ENCODE assay signal across 13 cellular contexts in genomic region chr1:36383240-36383639, GRCh38. TPM values are rescaled to one million over a fixed set of nuclear protein-coding genes. Genes with fewer than 3 reads are reported as not detected.
DNase-seq lines count a peak whose midpoint lies in the region; ATAC-seq, FAIRE-seq and TF ChIP-seq lines count a peak whose summit lies in the region.
"Had no signal": no experiment of that assay in that cellular context is flagged by ENCODE, and none has a peak within 500 bp of the region (broad histone marks: within the 10 kb centered on the region; RNA-seq: fewer than 3 reads in every experiment).

No MANE protein-coding gene starts in this region.

- no peaks in the 10 kb centered on the region for H3K9me3 Mint-ChIP-seq in activated T-cell treated with anti-CD3 and anti-CD28 coated beads, Interleukin-2, amount 50 U/mL, for 72 hours
- H3K9me3 Mint-ChIP-seq in activated CD4-positive, alpha-beta memory T cell treated with anti-CD3 and anti-CD28 coated beads, Interleukin-2, amount 10 ng/mL, durations not matched to agents 7 days and 5 days = no peaks in the 10 kb centered on the region

- DNase-seq in activated T-cell treated with anti-CD3 and anti-CD28 coated beads, Interleukin-2, amount 50 U/mL, for 72 hours = no peak
- DNase-seq in activated T-cell treated with anti-CD3 and anti-CD28 coated beads for 4 hours = no peak
- DNase-seq in activated CD4-positive, alpha-beta memory T cell treated with anti-CD3 and anti-CD28 coated beads, Interleukin-2, amount 10 ng/mL, durations not matched to agents 7 days and 5 days = no peak
- DNase-seq in kidney = peak; percentile 43
- no peak for DNase-seq in HAP-1 (ENCODE audit: low spot score in 2 of 2)
- no peak for DNase-seq in GM19239 (ENCODE audit: insufficient read length, low spot score)
- DNase-seq: Kasumi-1 had no signal

- peaks cover 71% of the 10 kb centered on the region for H3K4me1 Mint-ChIP-seq in activated T-cell treated with anti-CD3 and anti-CD28 coated beads, Interleukin-2, amount 50 U/mL, for 72 hours (ENCODE audit: low read depth)
- H3K4me1 Mint-ChIP-seq in activated CD4-positive, alpha-beta memory T cell treated with anti-CD3 and anti-CD28 coated beads, Interleukin-2, amount 10 ng/mL, durations not matched to agents 7 days and 5 days = peaks cover 68% of the 10 kb centered on the region

- no peak overlapping the region for H3K4me3 ChIP-seq in kidney (ENCODE audit: low read length in 2 of 2)
- peak overlapping the region in 1 of 2 donors; percentile 29 for H3K4me3 ChIP-seq in stomach smooth muscle (ENCODE audit: low read length in 2 of 2)
- H3K4me3 ChIP-seq in HAP-1 = no peak overlapping the region
- H3K4me3 ChIP-seq: prostate gland, SJSA1 had no signal

- H3K4me1 ChIP-seq in kidney (ENCODE audit: control insufficient read depth in 1 of 2, insufficient read depth in 1 of 2, low read depth in 1 of 2, low read length in 2 of 2) (peaks cover 20 to 35% of the 10 kb centered on the region in 2 donors), stomach smooth muscle (ENCODE audit: control insufficient read depth, insufficient read depth, low read length) (peaks cover 52% of the 10 kb centered on the region), HAP-1 (peaks cover 22% of the 10 kb centered on the region)

- H3K36me3 ChIP-seq in kidney (ENCODE audit: control insufficient read depth in 1 of 2, insufficient read depth in 2 of 2, low read length in 2 of 2) (no peaks in the 10 kb centered on the region), stomach smooth muscle (ENCODE audit: control insufficient read depth in 2 of 2, insufficient read depth in 2 of 2, low read length in 2 of 2) (peaks cover 0 to 2% of the 10 kb centered on the region in 2 donors), HAP-1 (replicated peaks) (no peaks in the 10 kb centered on the region)
- H3K36me3 ChIP-seq: prostate gland had no signal

- ATAC-seq in activated T-cell treated with anti-CD3 and anti-CD28 coated beads, Interleukin-2, amount 50 U/mL, for 72 hours (replicated peaks in 1 of 2) = no peak
- ATAC-seq in HG02885 (IDR thresholded peaks at IDR 0.05; ENCODE audit: poor library complexity, unreplicated experiment) = no peak
- ATAC-seq: esophagus mucosa, HCT116 had no signal

- in situ Hi-C loops in HAP-1 (cut with MboI; ENCODE audit: low sequenced_read_pairs) = no loop called here

- H3K27me3 ChIP-seq in stomach smooth muscle (ENCODE audit: control insufficient read depth in 1 of 2, insufficient read depth in 2 of 2, low read length in 2 of 2) (no peaks in the 10 kb centered on the region), HAP-1 (ENCODE audit: low read depth) (no peaks in the 10 kb centered on the region)
- H3K27me3 ChIP-seq: SJSA1 had no signal

- TF ChIP-seq CTCF in kidney (IDR thresholded peaks at IDR 0.05; ENCODE audit: borderline replicate concordance, extremely low read depth, insufficient read depth) = no peak

- H3K36me3 Mint-ChIP-seq in activated T-cell treated with anti-CD3 and anti-CD28 coated beads, Interleukin-2, amount 50 U/mL, for 72 hours (ENCODE audit: insufficient read depth in 2 of 2) = peaks cover 2 to 12% of the 10 kb centered on the region in 2 donors
- H3K36me3 Mint-ChIP-seq in activated CD4-positive, alpha-beta memory T cell treated with anti-CD3 and anti-CD28 coated beads, Interleukin-2, amount 10 ng/mL, durations not matched to agents 7 days and 5 days (ENCODE audit: low read depth) = peaks cover 32% of the 10 kb centered on the region

- H3K9ac ChIP-seq in kidney (ENCODE audit: low read length in 2 of 2) = no peak overlapping the region
- peak overlapping the region in 1 of 2 donors; percentile 42 for H3K9ac ChIP-seq in stomach smooth muscle (ENCODE audit: low read length in 2 of 2)

- peak overlapping the region; percentile 87 to 94 for H3K4me3 Mint-ChIP-seq in activated T-cell treated with anti-CD3 and anti-CD28 coated beads, Interleukin-2, amount 50 U/mL, for 72 hours
- peak overlapping the region; percentile 25 for H3K4me3 Mint-ChIP-seq in activated CD4-positive, alpha-beta memory T cell treated with anti-CD3 and anti-CD28 coated beads, Interleukin-2, amount 10 ng/mL, durations not matched to agents 7 days and 5 days

- no peaks in the 10 kb centered on the region for H3K27me3 Mint-ChIP-seq in activated T-cell treated with anti-CD3 and anti-CD28 coated beads, Interleukin-2, amount 50 U/mL, for 72 hours (ENCODE audit: low read depth)
- H3K27me3 Mint-ChIP-seq in activated CD4-positive, alpha-beta memory T cell treated with anti-CD3 and anti-CD28 coated beads, Interleukin-2, amount 10 ng/mL, durations not matched to agents 7 days and 5 days = no peaks in the 10 kb centered on the region

- H3K27ac Mint-ChIP-seq in activated T-cell treated with anti-CD3 and anti-CD28 coated beads, Interleukin-2, amount 50 U/mL, for 72 hours = peak overlapping the region; percentile 93
- H3K27ac Mint-ChIP-seq in activated CD4-positive, alpha-beta memory T cell treated with anti-CD3 and anti-CD28 coated beads, Interleukin-2, amount 10 ng/mL, durations not matched to agents 7 days and 5 days = peak overlapping the region; percentile 74

- intact Hi-C loops in kidney (cut with DNase I) = no loop called here

- H3K9me3 ChIP-seq in kidney (ENCODE audit: control insufficient read depth in 1 of 2, low read length in 2 of 2) (no peaks in the 10 kb centered on the region), stomach smooth muscle (ENCODE audit: control insufficient read depth in 2 of 2, low read length in 2 of 2) (no peaks in the 10 kb centered on the region), HAP-1 (no peaks in the 10 kb centered on the region)
- H3K9me3 ChIP-seq: prostate gland, SJSA1 had no signal

- H3K27ac ChIP-seq in kidney (ENCODE audit: low read depth in 2 of 2, low read length in 2 of 2) = no peak overlapping the region
- H3K27ac ChIP-seq in stomach smooth muscle (ENCODE audit: low read length) = peak overlapping the region; percentile 24
- H3K27ac ChIP-seq: prostate gland, SJSA1 had no signal

- POLR2A ChIA-PET in activated CD4-positive, alpha-beta memory T cell treated with anti-CD3 and anti-CD28 coated beads, Interleukin-2, amount 10 ng/mL, durations not matched to agents 7 days and 5 days (lab: Charles Lee) = interaction anchor here (0.5 to 3.9 kb wide), 2 partner anchors 159 to 589 kb away, joined by 3 to 33 read pairs; partner anchors contain the start of gene THRAP3

- no peak for FAIRE-seq in kidney (lab: Jason Lieb, UNC)
- no peak for FAIRE-seq in GM19239 (lab: Jason Lieb, UNC)

- CTCF ChIA-PET in activated CD4-positive, alpha-beta memory T cell treated with anti-CD3 and anti-CD28 coated beads, Interleukin-2, amount 10 ng/mL, durations not matched to agents 7 days and 5 days (lab: Charles Lee) = interaction anchor here (1.9 to 7.2 kb wide), 2 partner anchors 11 to 15 kb away, joined by 6 to 66 read pairs; no protein-coding TSS in a partner anchor

RNA-seq across cellular contexts. Expression of gene STK40, which starts 2.5 kb away (rescaled TPM):
- 10 to 100 TPM; 56.1 to 63.5 TPM for total RNA-seq in activated T-cell treated with anti-CD3 and anti-CD28 coated beads, Interleukin-2, amount 50 U/mL, for 72 hours
- 10 to 100 TPM; 75.2 to 76.8 TPM for total RNA-seq in activated CD4-positive, alpha-beta memory T cell treated with anti-CD3 and anti-CD28 coated beads, Interleukin-2, amount 10 ng/mL, durations not matched to agents 7 days and 5 days
- total RNA-seq in kidney = 39.2 TPM
- 30.9 TPM for polyA plus RNA-seq in kidney (ENCODE audit: insufficient read depth, low read depth, low replicate concordance)

RNA-seq across cellular contexts. Expression of gene LSM10, which starts 14.5 kb away (rescaled TPM):
- total RNA-seq in activated T-cell treated with anti-CD3 and anti-CD28 coated beads, Interleukin-2, amount 50 U/mL, for 72 hours = 10 to 100 TPM; 56.5 to 66.2 TPM
- total RNA-seq in activated CD4-positive, alpha-beta memory T cell treated with anti-CD3 and anti-CD28 coated beads, Interleukin-2, amount 10 ng/mL, durations not matched to agents 7 days and 5 days = 10 to 100 TPM; 41.4 TPM
- 29.5 TPM for total RNA-seq in kidney
- 91.6 TPM for polyA plus RNA-seq in kidney (ENCODE audit: insufficient read depth, low read depth, low replicate concordance)

RNA-seq across cellular contexts. Expression of gene EVA1B, which starts 59.8 kb away (rescaled TPM):
- 1 to 10 TPM; 8.0 to 9.4 TPM for total RNA-seq in activated T-cell treated with anti-CD3 and anti-CD28 coated beads, Interleukin-2, amount 50 U/mL, for 72 hours
- total RNA-seq in activated CD4-positive, alpha-beta memory T cell treated with anti-CD3 and anti-CD28 coated beads, Interleukin-2, amount 10 ng/mL, durations not matched to agents 7 days and 5 days = 10 to 100 TPM; 25.5 to 28.7 TPM
- 31.8 TPM for total RNA-seq in kidney
- 91.8 TPM for polyA plus RNA-seq in kidney (ENCODE audit: insufficient read depth, low read depth, low replicate concordance)
